ENCODE assay signal across 8 cellular contexts in the genomic region with DNA sequence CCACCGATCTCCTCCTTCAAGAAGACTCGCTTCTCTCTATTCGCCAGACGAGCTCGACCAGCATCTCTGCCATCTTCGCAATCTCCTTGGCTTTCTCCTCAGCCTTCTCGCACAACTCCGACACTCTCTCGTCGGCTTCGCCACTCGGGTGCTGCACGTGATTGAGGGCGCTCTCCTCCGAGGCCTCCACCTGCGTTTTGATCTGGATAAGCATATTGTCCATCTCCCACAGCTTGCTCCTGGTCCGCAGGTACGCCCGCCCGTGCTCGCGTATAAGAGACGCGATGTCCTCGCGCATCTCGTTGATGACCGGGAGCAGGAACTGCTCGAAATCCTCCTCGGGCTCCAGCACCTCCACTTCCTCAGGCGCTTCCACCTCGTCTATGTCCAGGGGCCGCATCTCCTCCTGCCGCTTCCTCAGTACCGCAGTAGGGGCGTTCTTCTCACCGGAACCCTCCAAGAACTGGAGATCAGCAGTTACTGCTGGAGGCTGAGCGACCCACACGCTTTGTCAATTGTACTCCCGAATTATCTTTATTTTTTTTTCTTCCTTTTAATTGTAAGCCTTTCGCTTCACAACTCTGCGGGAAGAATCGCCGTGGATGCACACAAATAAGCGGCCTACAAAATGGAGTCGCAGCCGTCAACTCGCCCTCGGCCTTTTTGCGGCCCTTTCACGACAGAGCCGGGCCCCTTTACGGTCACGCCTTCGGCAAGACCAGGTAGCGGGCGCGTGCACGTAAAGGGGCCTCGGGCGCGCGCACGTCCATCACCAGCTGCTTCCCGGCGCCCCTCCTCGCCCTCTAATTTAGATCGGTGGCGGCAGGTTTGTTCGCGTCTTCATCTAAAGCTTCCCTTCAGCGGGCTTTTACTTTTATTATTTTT. TPM values are rescaled to one million over a fixed set of nuclear protein-coding genes. Genes with fewer than 3 reads are reported as not detected.
A peak's percentile ranks its signal among the peaks of the same experiment; 100 is the strongest.
DNase-seq lines count a peak whose midpoint lies in the region; ATAC-seq and TF ChIP-seq lines count a peak whose summit lies in the region.

A gene (minus strand): TSS at position 636 of the 885 bp plus-strand sequence. CDS start 236 bp downstream, at position 400.

- intact Hi-C loops in adrenal gland (cut with DNase I), result no loop called here
- intact Hi-C loops in heart left ventricle (cut with DNase I), result loop anchor here in 7 of 10 donors (1.0 to 10.0 kb wide), 5 partner anchors 35 to 275 kb away; a partner anchor contains a TSS
- intact Hi-C loops in transverse colon (cut with DNase I; ENCODE audit: low total_unique reads), result loop anchor here (10.0 kb wide), 2 partner anchors 65 to 195 kb away; a partner anchor contains a TSS

- in situ Hi-C loops in transverse colon (cut with MboI; ENCODE audit: low pct_ligation_motif_present in 1 of 4, low pct_unique_long_range_greater_than_20kb in 1 of 4, low sequenced_read_pairs in 3 of 4), result loop anchor here in 3 of 4 donors (5.0 to 25.0 kb wide), 4 partner anchors 32 to 365 kb away; a partner anchor contains a TSS

- TF ChIP-seq EP300 in transverse colon (IDR thresholded peaks at IDR 0.05; ENCODE audit: low read depth), result no peak

- peak; percentile 83 for ATAC-seq in HG02798 (IDR thresholded peaks at IDR 0.05; ENCODE audit: poor library complexity, unreplicated experiment)
- peak; percentile 82 to 92 (median 88) for ATAC-seq in heart left ventricle

- H3K9me3 ChIP-seq in adrenal gland (replicated peaks in 1 of 3), result no peaks in the 10 kb centered on the region
- H3K9me3 ChIP-seq in heart left ventricle, result no peaks in the 10 kb centered on the region
- H3K9me3 ChIP-seq in transverse colon, result no peaks in the 10 kb centered on the region

- no peaks in the 10 kb centered on the region for H3K36me3 ChIP-seq in adrenal gland (replicated peaks in 1 of 2)
- H3K36me3 ChIP-seq in heart left ventricle, result peaks cover 0 to 23% (median 11%) of the 10 kb centered on the region in 9 donors
- no peaks in the 10 kb centered on the region for H3K36me3 ChIP-seq in transverse colon

- 0 to 1% (median 1%) methylated on average over 69 to 72 of the region's 72 CpGs for WGBS in adrenal gland, 4 donors
- 0 to 1% (median 0%) methylated on average over 70 to 72 of the region's 72 CpGs for WGBS in heart left ventricle, 4 donors
- 0 to 1% methylated on average over 8 to 72 of the region's 72 CpGs for WGBS in transverse colon (ENCODE audit: low coverage in 1 of 2), 2 donors

- DNase-seq in GM12865 (ENCODE audit: low read depth), result peak; percentile 99
- DNase-seq in NCI-H146 (lab: John Stamatoyannopoulos, UW), result peak; percentile 97
- DNase-seq in T-helper 1 cell, result peak; percentile 94 to 97 (median 96)
- peak; percentile 96 to 98 (median 96) for DNase-seq in adrenal gland
- DNase-seq in heart left ventricle, result peak; percentile 97 to 98 (median 98)
- peak; percentile 93 for DNase-seq in pons (ENCODE audit: low spot score)
- peak; percentile 97 for DNase-seq in transverse colon

- H3K27me3 ChIP-seq in adrenal gland (no peaks in the 10 kb centered on the region), heart left ventricle (no peaks in the 10 kb centered on the region), transverse colon (no peaks in the 10 kb centered on the region)

- TF ChIP-seq POLR2A in adrenal gland (IDR thresholded peaks at IDR 0.05), result peak in 1 of 2 donors; percentile 45
- peak in 1 of 2 donors; percentile 43 for TF ChIP-seq POLR2A in heart left ventricle (IDR thresholded peaks at IDR 0.05)
- TF ChIP-seq POLR2A in transverse colon (IDR thresholded peaks at IDR 0.05), result peak; percentile 44

- peak within 1 kb of the TSS in 4 of 5 donors; percentile 55 to 92 (median 77) for H3K27ac ChIP-seq in adrenal gland
- peak within 1 kb of the TSS; percentile 70 to 95 (median 86) for H3K27ac ChIP-seq in heart left ventricle
- peak within 1 kb of the TSS; percentile 83 to 92 (median 90) for H3K27ac ChIP-seq in transverse colon

- no peak for TF ChIP-seq CTCF in GM12865 (IDR thresholded peaks at IDR 0.05; ENCODE audit: insufficient read depth, low read depth, low read length, missing control alignments)
- TF ChIP-seq CTCF in adrenal gland (IDR thresholded peaks at IDR 0.05), result peak in 1 of 6 experiments; percentile 33
- peak in 3 of 12 donors; percentile 6 to 28 (median 16) for TF ChIP-seq CTCF in heart left ventricle (IDR thresholded peaks at IDR 0.05)
- TF ChIP-seq CTCF in transverse colon (IDR thresholded peaks at IDR 0.05), result peak in 2 of 5 experiments; percentile 20 to 22

- H3K4me1 ChIP-seq in adrenal gland (replicated peaks in 1 of 2), result peaks cover 19 to 46% of the 10 kb centered on the region in 2 donors
- peaks cover 0 to 53% (median 43%) of the 10 kb centered on the region in 12 donors for H3K4me1 ChIP-seq in heart left ventricle
- H3K4me1 ChIP-seq in transverse colon, result peaks cover 25 to 42% (median 29%) of the 10 kb centered on the region in 4 donors

- peak within 1 kb of the TSS; percentile 83 for H3K4me3 ChIP-seq in GM12865 (ENCODE audit: low read depth, low read length)
- peak within 1 kb of the TSS; percentile 24 to 97 (median 73) for H3K4me3 ChIP-seq in adrenal gland
- peak within 1 kb of the TSS; percentile 63 to 97 (median 88) for H3K4me3 ChIP-seq in heart left ventricle
- peak within 1 kb of the TSS; percentile 60 to 82 (median 74) for H3K4me3 ChIP-seq in transverse colon

RNA-seq across cellular contexts. Expression of the gene that starts here (rescaled TPM):
- total RNA-seq in adrenal gland (10 to 100 TPM; 53.8 to 90.5 (median 60.9) TPM), heart left ventricle (10 to 100 TPM; 38.2 to 50.7 (median 41.3) TPM), transverse colon (10 to 100 TPM; 18.3 to 51.0 (median 30.3) TPM)
- polyA plus RNA-seq in adrenal gland (10 to 100 TPM; 53.0 to 98.5 (median 74.4) TPM), heart left ventricle (10 to 100 TPM; 69.9 to 77.2 TPM)

Comparison
In these comparisons a context has a peak if more than half of its experiments do, and no peak if none do; other contexts are left out.
1. Peak in every context shown above with its lines: DNase-seq, ATAC-seq, H3K4me3 ChIP-seq and H3K27ac ChIP-seq.
2. intact Hi-C loops: an anchor here in heart left ventricle (1.0 to 10.0 kb wide) and transverse colon (10.0 kb wide); none called in adrenal gland.